ENCODE assay signal across 14 cellular contexts in genomic region chr4:138310991-138311390, GRCh38.
DNase-seq lines count a peak whose midpoint lies in the region; ATAC-seq, FAIRE-seq and TF ChIP-seq lines count a peak whose summit lies in the region.
"Had no signal": no experiment of that assay in that cellular context is flagged by ENCODE, and none has a peak within 500 bp of the region (broad histone marks: within the 10 kb centered on the region; RNA-seq: fewer than 3 reads in every experiment).

No MANE protein-coding gene starts in this region.

- no peak for ATAC-seq in HG03354 (IDR thresholded peaks at IDR 0.05; ENCODE audit: poor library complexity, severe bottlenecking, unreplicated experiment)
- ATAC-seq: naive thymus-derived CD8-positive, alpha-beta T cell had no signal

- FAIRE-seq in GM12891 (lab: Jason Lieb, UNC) = no peak

- no peak overlapping the region for H3K4me3 ChIP-seq in epithelial cell of esophagus (ENCODE audit: low read length)
- H3K4me3 ChIP-seq in osteoblast (ENCODE audit: insufficient read depth, low read length) = no peak overlapping the region
- H3K4me3 ChIP-seq: BLaER1, prostate gland had no signal

- H3K27me3 ChIP-seq in osteoblast (ENCODE audit: insufficient read depth, low read length) = no peaks in the 10 kb centered on the region
- H3K27me3 ChIP-seq: BLaER1 had no signal

- no peaks in the 10 kb centered on the region for H3K9me3 ChIP-seq in osteoblast (ENCODE audit: low read depth, low read length)
- H3K9me3 ChIP-seq: prostate gland had no signal

- H3K36me3 ChIP-seq in osteoblast (ENCODE audit: insufficient read depth, low read length) = no peaks in the 10 kb centered on the region
- H3K36me3 ChIP-seq: BLaER1, prostate gland had no signal

- H3K4me2 ChIP-seq in osteoblast (ENCODE audit: insufficient read depth, low read length) = peak overlapping the region; percentile 52
- H3K4me2 ChIP-seq: BLaER1 had no signal

- no peak for TF ChIP-seq CTCF in epithelial cell of esophagus (IDR thresholded peaks at IDR 0.05; ENCODE audit: insufficient read depth, low read depth, low read length, missing control alignments)
- no peak for TF ChIP-seq CTCF in osteoblast (IDR thresholded peaks at IDR 0.05; ENCODE audit: extremely low read depth, low read depth, low read length)

- no peak for TF ChIP-seq POLR2A in GM12891 (IDR thresholded peaks at IDR 0.05; ENCODE audit: low read depth, low read length)

- peak; percentile 6 for DNase-seq in Daoy (ENCODE audit: low read depth)
- DNase-seq in RPMI7951 (ENCODE audit: low read depth) = peak; percentile 8
- peak; percentile 66 for DNase-seq in epithelial cell of esophagus (ENCODE audit: low read depth)
- DNase-seq in osteoblast (ENCODE audit: insufficient read length, low spot score, missing footprints) = peak; percentile 27
- DNase-seq in D341Med (ENCODE audit: low spot score) = no peak
- DNase-seq in cortex of kidney (lab: John Stamatoyannopoulos, UW) = no peak
- DNase-seq in GM12891 (ENCODE audit: insufficient read length, low spot score) = no peak
- DNase-seq: activated CD4-positive, alpha-beta T cell treated with anti-CD3 and anti-CD28 coated beads, Interleukin-2, amount 50 U/mL, for 4 hours; DMS153; naive thymus-derived CD8-positive, alpha-beta T cell; NCI-H1694 had no signal

- H4K20me1 ChIP-seq in osteoblast (ENCODE audit: insufficient read depth, low read length) = no peaks in the 10 kb centered on the region
- H4K20me1 ChIP-seq: BLaER1 had no signal

- H3K27ac ChIP-seq in osteoblast (ENCODE audit: low read depth, low read length) = peak overlapping the region; percentile 63
- H3K27ac ChIP-seq: BLaER1, prostate gland had no signal

- peak overlapping the region; percentile 57 for H2AFZ ChIP-seq in osteoblast (ENCODE audit: low read length)

- H3K79me2 ChIP-seq in osteoblast (ENCODE audit: insufficient read depth, low read length) = no peaks in the 10 kb centered on the region

- H3K4me1 ChIP-seq in osteoblast (ENCODE audit: insufficient read depth, low read length) = peaks cover 25% of the 10 kb centered on the region
- H3K4me1 ChIP-seq: BLaER1, prostate gland had no signal

TF ChIP-seq in GM12891, 5 proteins besides CTCF, POLR2A, EP300 and RAD21:
- TF ChIP-seq TAF1 (IDR thresholded peaks at IDR 0.05; ENCODE audit: low read depth, low read length) = no peak
- TF ChIP-seq SPI1 (IDR thresholded peaks at IDR 0.05; ENCODE audit: low read depth, low read length) = no peak
- TF ChIP-seq PAX5 (IDR thresholded peaks at IDR 0.05; ENCODE audit: insufficient read depth, low read length, severe bottlenecking) = no peak
- TF ChIP-seq POLR2AphosphoS5 (IDR thresholded peaks at IDR 0.05; ENCODE audit: low read depth, low read length) = no peak
- TF ChIP-seq POU2F2 (IDR thresholded peaks at IDR 0.05; ENCODE audit: low read depth, low read length) = no peak

Comparison
In these comparisons a context has a peak if more than half of its experiments do, and no peak if none do; other contexts are left out.
1. DNase-seq: peak in Daoy (single experiment), RPMI7951 (single experiment), epithelial cell of esophagus (single experiment) and osteoblast (single experiment); none in D341Med (single experiment), cortex of kidney (single experiment) and GM12891 (single experiment).